In genomic region chr17:40167685-40168261, GRCh38 we compare ENCODE assay signal across 10 cellular contexts. TPM values are rescaled to one million over a fixed set of nuclear protein-coding genes. Genes with fewer than 3 reads are reported as not detected.
DNase-seq lines count a peak whose midpoint lies in the region; ATAC-seq and TF ChIP-seq lines count a peak whose summit lies in the region.
"Had no signal": no experiment of that assay in that cellular context is flagged by ENCODE, and none has a peak within 500 bp of the region (broad histone marks: within the 10 kb centered on the region; RNA-seq: fewer than 3 reads in every experiment).

No MANE protein-coding gene starts in this region.

- TF ChIP-seq POLR2A in Peyer's patch (IDR thresholded peaks at IDR 0.05), result no peak

- H3K4me2 ChIP-seq in SK-N-SH, result no peak overlapping the region

- no peaks in the 10 kb centered on the region for H3K27me3 Mint-ChIP-seq in activated T-helper 1 cell treated with anti-CD3 and anti-CD28 coated beads, Interleukin-12 subunit alpha, Interleukin-12 subunit beta, Interleukin-2, Interleukin-4 antibody, amounts not matched to agents 30 ng/mL and 10 ng/mL and 1 ng/mL, durations not matched to agents 14 hours and 24 hours and 36 hours (ENCODE audit: insufficient read depth)

- H3K9me3 ChIP-seq in SK-N-SH (no peaks in the 10 kb centered on the region), Peyer's patch (no peaks in the 10 kb centered on the region)

- H3K4me3 ChIP-seq in SK-N-SH (ENCODE audit: low read depth in 2 of 2, low read length in 1 of 2) (no peak overlapping the region), Peyer's patch (no peak overlapping the region)
- H3K4me3 ChIP-seq: SK-N-MC had no signal

- no peak for TF ChIP-seq EP300 in SK-N-SH (IDR thresholded peaks at IDR 0.05; ENCODE audit: borderline replicate concordance in 1 of 2, low read depth in 1 of 2, low read length in 1 of 2)

- peaks cover 0 to 3% of the 10 kb centered on the region in 2 experiments; a peak in 2 of 4 replicates for H3K4me1 ChIP-seq in SK-N-SH (ENCODE audit: control insufficient read depth in 1 of 2, insufficient read depth in 2 of 2, low read depth in 1 of 2, low read length in 1 of 2)
- H3K4me1 ChIP-seq in Peyer's patch, result no peaks in the 10 kb centered on the region

- CTCF ChIA-PET in SK-N-SH (lab: Yijun Ruan, JAX), result interaction anchor here (0.6 to 5.6 kb wide), 32 partner anchors 10 to 164 kb away, joined by 3 to 89 read pairs (median 6); partner anchors contain the start of genes CASC3, CSF3, RAPGEFL1 and THRA

- TF ChIP-seq CTCF in SK-N-SH (IDR thresholded peaks at IDR 0.05), result no peak
- no peak for TF ChIP-seq CTCF in Peyer's patch (IDR thresholded peaks at IDR 0.05)

- H3K9me3 Mint-ChIP-seq in activated T-helper 1 cell treated with anti-CD3 and anti-CD28 coated beads, Interleukin-12 subunit alpha, Interleukin-12 subunit beta, Interleukin-2, Interleukin-4 antibody, amounts not matched to agents 30 ng/mL and 10 ng/mL and 1 ng/mL, durations not matched to agents 14 hours and 24 hours and 36 hours, result no peaks in the 10 kb centered on the region
- H3K9me3 Mint-ChIP-seq in stimulated activated effector memory CD8-positive, alpha-beta T cell treated with anti-CD3 and anti-CD28 coated beads, Interleukin-12 subunit alpha, Interleukin-12 subunit beta, amount 100 ng/mL, for 72 hours, result no peaks in the 10 kb centered on the region

- peaks cover 10% of the 10 kb centered on the region for H3K4me1 Mint-ChIP-seq in activated T-helper 1 cell treated with anti-CD3 and anti-CD28 coated beads, Interleukin-12 subunit alpha, Interleukin-12 subunit beta, Interleukin-2, Interleukin-4 antibody, amounts not matched to agents 30 ng/mL and 10 ng/mL and 1 ng/mL, durations not matched to agents 14 hours and 24 hours and 36 hours (ENCODE audit: low read depth)
- H3K4me1 Mint-ChIP-seq in stimulated activated effector memory CD8-positive, alpha-beta T cell treated with anti-CD3 and anti-CD28 coated beads, Interleukin-12 subunit alpha, Interleukin-12 subunit beta, amount 100 ng/mL, for 72 hours, result peaks cover 9% of the 10 kb centered on the region

- intact Hi-C loops in activated T-helper 1 cell treated with anti-CD3 and anti-CD28 coated beads, Interleukin-12 subunit alpha, Interleukin-12 subunit beta, Interleukin-2, Interleukin-4 antibody, amounts not matched to agents 30 ng/mL and 10 ng/mL and 1 ng/mL, durations not matched to agents 14 hours and 24 hours and 36 hours (cut with micrococcal nuclease), result loop anchor here (1.0 to 5.0 kb wide), 4 partner anchors 10 to 154 kb away; partner anchors contain the start of gene RAPGEFL1

- H3K27ac ChIP-seq in SK-N-SH (ENCODE audit: low read depth in 2 of 2, low read length in 1 of 2), result peak overlapping the region; percentile 37; a peak in 2 of 4 replicates
- peak overlapping the region; percentile 62 for H3K27ac ChIP-seq in layer of hippocampus (ENCODE audit: low read depth, low read length)
- H3K27ac ChIP-seq in Peyer's patch, result peak overlapping the region in 1 of 4 donors; percentile 32
- H3K27ac ChIP-seq: 22Rv1, SK-N-MC had no signal

- no peak; the same call in 1 of the 3 replicates for ATAC-seq in SK-N-SH treated with all-trans-retinoic acid at 6 μM for 48 hours
- no peak for ATAC-seq in stimulated activated effector memory CD8-positive, alpha-beta T cell treated with anti-CD3 and anti-CD28 coated beads, Interleukin-12 subunit alpha, Interleukin-12 subunit beta, amount 100 ng/mL, for 72 hours

- H3F3A ChIP-seq in SK-N-SH (replicated peaks; ENCODE audit: insufficient read depth), result peaks cover 39% of the 10 kb centered on the region

- H4K20me1 ChIP-seq in SK-N-SH (ENCODE audit: insufficient read depth), result no peaks in the 10 kb centered on the region

- no peak overlapping the region for H2AFZ ChIP-seq in SK-N-SH (ENCODE audit: low read depth)

- no peak for DNase-seq in SK-N-SH
- no peak for DNase-seq in activated T-helper 1 cell treated with anti-CD3 and anti-CD28 coated beads, Interleukin-12 subunit alpha, Interleukin-12 subunit beta, Interleukin-2, Interleukin-4 antibody, amounts not matched to agents 30 ng/mL and 10 ng/mL and 1 ng/mL, durations not matched to agents 14 hours and 24 hours and 36 hours (ENCODE audit: low spot score)
- no peak for DNase-seq in stimulated activated effector memory CD8-positive, alpha-beta T cell treated with anti-CD3 and anti-CD28 coated beads, Interleukin-12 subunit alpha, Interleukin-12 subunit beta, amount 100 ng/mL, for 72 hours (ENCODE audit: low spot score in 2 of 2)
- DNase-seq in central memory CD4-positive, alpha-beta T cell, result no peak
- no peak for DNase-seq in hepatic stellate cell (ENCODE audit: low spot score)
- DNase-seq in Peyer's patch, result no peak

- WGBS in SK-N-SH (ENCODE audit: low lambda C conversion rate), result 97% methylated on average over 3 of the region's 3 CpGs

- H3K36me3 ChIP-seq in SK-N-SH (replicated peaks in 1 of 2; ENCODE audit: control insufficient read depth in 1 of 2, insufficient read depth in 2 of 2, low read length in 1 of 2) (peaks cover 73 to 84% of the 10 kb centered on the region in 2 experiments), Peyer's patch (peaks cover 4 to 98% (median 5%) of the 10 kb centered on the region in 3 donors)

- POLR2A ChIA-PET in SK-N-SH (lab: Yijun Ruan, JAX), result interaction anchor here (1.0 to 1.9 kb wide), 2 partner anchors 10 to 55 kb away, joined by 4 to 6 read pairs; partner anchors contain the start of gene RAPGEFL1

- no peak overlapping the region for H3K4me3 Mint-ChIP-seq in activated T-helper 1 cell treated with anti-CD3 and anti-CD28 coated beads, Interleukin-12 subunit alpha, Interleukin-12 subunit beta, Interleukin-2, Interleukin-4 antibody, amounts not matched to agents 30 ng/mL and 10 ng/mL and 1 ng/mL, durations not matched to agents 14 hours and 24 hours and 36 hours
- H3K4me3 Mint-ChIP-seq in stimulated activated effector memory CD8-positive, alpha-beta T cell treated with anti-CD3 and anti-CD28 coated beads, Interleukin-12 subunit alpha, Interleukin-12 subunit beta, amount 100 ng/mL, for 72 hours, result no peak overlapping the region

- H3K27me3 ChIP-seq in SK-N-SH (ENCODE audit: insufficient read depth) (no peaks in the 10 kb centered on the region), layer of hippocampus (ENCODE audit: control insufficient read depth, insufficient read depth, low read length) (no peaks in the 10 kb centered on the region), Peyer's patch (no peaks in the 10 kb centered on the region)

- no peaks in the 10 kb centered on the region for H3K9me2 ChIP-seq in SK-N-SH

- peaks cover 10% of the 10 kb centered on the region for H3K79me2 ChIP-seq in SK-N-SH (ENCODE audit: insufficient read depth)

- no peak overlapping the region for H3K9ac ChIP-seq in SK-N-SH

- H3K27ac Mint-ChIP-seq in activated T-helper 1 cell treated with anti-CD3 and anti-CD28 coated beads, Interleukin-12 subunit alpha, Interleukin-12 subunit beta, Interleukin-2, Interleukin-4 antibody, amounts not matched to agents 30 ng/mL and 10 ng/mL and 1 ng/mL, durations not matched to agents 14 hours and 24 hours and 36 hours, result peak overlapping the region; percentile 7
- peak overlapping the region; percentile 67 for H3K27ac Mint-ChIP-seq in stimulated activated effector memory CD8-positive, alpha-beta T cell treated with anti-CD3 and anti-CD28 coated beads, Interleukin-12 subunit alpha, Interleukin-12 subunit beta, amount 100 ng/mL, for 72 hours

- peaks cover 45% of the 10 kb centered on the region for H3K36me3 Mint-ChIP-seq in activated T-helper 1 cell treated with anti-CD3 and anti-CD28 coated beads, Interleukin-12 subunit alpha, Interleukin-12 subunit beta, Interleukin-2, Interleukin-4 antibody, amounts not matched to agents 30 ng/mL and 10 ng/mL and 1 ng/mL, durations not matched to agents 14 hours and 24 hours and 36 hours (ENCODE audit: low read depth)
- peaks cover 100% of the 10 kb centered on the region for H3K36me3 Mint-ChIP-seq in stimulated activated effector memory CD8-positive, alpha-beta T cell treated with anti-CD3 and anti-CD28 coated beads, Interleukin-12 subunit alpha, Interleukin-12 subunit beta, amount 100 ng/mL, for 72 hours

- no peak for TF ChIP-seq RAD21 in SK-N-SH (IDR thresholded peaks at IDR 0.05; ENCODE audit: low read length)

TF ChIP-seq in SK-N-SH, 30 proteins besides CTCF, POLR2A, EP300 and RAD21 (continues in another document):
- TF ChIP-seq FOXM1 (IDR thresholded peaks at IDR 0.05; ENCODE audit: low read depth), result no peak

RNA-seq across cellular contexts. Expression of gene RAPGEFL1, which starts 9.5 kb away (rescaled TPM):
- 5.9 and 6.0 TPM in 2 replicates for polyA plus RNA-seq in SK-N-SH (2012; rRNA removed)
- polyA plus RNA-seq in SK-N-SH (2012; cell fraction: cytosol; rRNA removed), result 2.0 and 2.3 TPM in 2 replicates
- 33.2 and 55.8 TPM in 2 replicates for polyA plus RNA-seq in SK-N-SH (2012; cell fraction: nucleus; rRNA removed)
- total RNA-seq in activated T-helper 1 cell treated with anti-CD3 and anti-CD28 coated beads, Interleukin-12 subunit alpha, Interleukin-12 subunit beta, Interleukin-2, Interleukin-4 antibody, amounts not matched to agents 30 ng/mL and 10 ng/mL and 1 ng/mL, durations not matched to agents 14 hours and 24 hours and 36 hours, result 11.8 and 13.0 TPM in 2 replicates
- total RNA-seq in Peyer's patch, result 100 to 1,000 TPM in 3 of 4 donors, 10 to 100 TPM in 1; 56.9 to 317 (median 207) TPM

RNA-seq across cellular contexts. Expression of gene CASC3, which starts 27.4 kb away (rescaled TPM):
- polyA plus RNA-seq in SK-N-SH (2012; rRNA removed), result 28.0 and 30.4 TPM in 2 replicates
- 20.8 and 21.3 TPM in 2 replicates for polyA plus RNA-seq in SK-N-SH (2012; cell fraction: cytosol; rRNA removed)
- polyA plus RNA-seq in SK-N-SH (2012; cell fraction: nucleus; rRNA removed), result 74.7 and 122 TPM in 2 replicates
- total RNA-seq in activated T-helper 1 cell treated with anti-CD3 and anti-CD28 coated beads, Interleukin-12 subunit alpha, Interleukin-12 subunit beta, Interleukin-2, Interleukin-4 antibody, amounts not matched to agents 30 ng/mL and 10 ng/mL and 1 ng/mL, durations not matched to agents 14 hours and 24 hours and 36 hours, result 117 TPM in 2 replicates
- 100 to 1,000 TPM in 1 of 4 donors, 10 to 100 TPM in 3; 54.6 to 138 (median 57.5) TPM for total RNA-seq in Peyer's patch

RNA-seq across cellular contexts. Expression of gene MSL1, which starts 46.0 kb away (rescaled TPM):
- polyA plus RNA-seq in SK-N-SH (2012; rRNA removed), result 30.2 and 39.8 TPM in 2 replicates
- polyA plus RNA-seq in SK-N-SH (2012; cell fraction: cytosol; rRNA removed), result 32.5 and 37.5 TPM in 2 replicates
- 55.2 and 97.3 TPM in 2 replicates for polyA plus RNA-seq in SK-N-SH (2012; cell fraction: nucleus; rRNA removed)
- 87.6 and 88.2 TPM in 2 replicates for total RNA-seq in activated T-helper 1 cell treated with anti-CD3 and anti-CD28 coated beads, Interleukin-12 subunit alpha, Interleukin-12 subunit beta, Interleukin-2, Interleukin-4 antibody, amounts not matched to agents 30 ng/mL and 10 ng/mL and 1 ng/mL, durations not matched to agents 14 hours and 24 hours and 36 hours
- 100 to 1,000 TPM in 3 of 4 donors, 10 to 100 TPM in 1; 86.3 to 207 (median 117) TPM for total RNA-seq in Peyer's patch

RNA-seq across cellular contexts. Expression of gene WIPF2, which starts 51.3 kb away (rescaled TPM):
- 5.9 and 6.8 TPM in 2 replicates for polyA plus RNA-seq in SK-N-SH (2012; rRNA removed)
- polyA plus RNA-seq in SK-N-SH (2012; cell fraction: cytosol; rRNA removed), result 6.2 and 6.6 TPM in 2 replicates
- polyA plus RNA-seq in SK-N-SH (2012; cell fraction: nucleus; rRNA removed), result 8.3 and 9.1 TPM in 2 replicates
- 25.8 and 27.6 TPM in 2 replicates for total RNA-seq in activated T-helper 1 cell treated with anti-CD3 and anti-CD28 coated beads, Interleukin-12 subunit alpha, Interleukin-12 subunit beta, Interleukin-2, Interleukin-4 antibody, amounts not matched to agents 30 ng/mL and 10 ng/mL and 1 ng/mL, durations not matched to agents 14 hours and 24 hours and 36 hours
- 10 to 100 TPM; 20.6 to 34.3 (median 26.8) TPM for total RNA-seq in Peyer's patch
